ENCODE assay signal across 23 cellular contexts in genomic region chr16:88317619-88317977, GRCh38.
DNase-seq lines count a peak whose midpoint lies in the region; ATAC-seq, FAIRE-seq and TF ChIP-seq lines count a peak whose summit lies in the region.
"Had no signal": no experiment of that assay in that cellular context is flagged by ENCODE, and none has a peak within 500 bp of the region (broad histone marks: within the 10 kb centered on the region; RNA-seq: fewer than 3 reads in every experiment).

No MANE protein-coding gene starts in this region.

- H3K4me3 ChIP-seq in astrocyte (ENCODE audit: insufficient read depth, low read depth, low read length): no peak overlapping the region
- H3K4me3 ChIP-seq in uterus: no peak overlapping the region
- no peak overlapping the region for H3K4me3 ChIP-seq in esophagus squamous epithelium
- no peak overlapping the region for H3K4me3 ChIP-seq in transverse colon
- H3K4me3 ChIP-seq: ascending aorta, HAP-1, smooth muscle cell had no signal

- H3K79me2 ChIP-seq in astrocyte (ENCODE audit: insufficient read depth, low read length): no peaks in the 10 kb centered on the region
- H3K79me2 ChIP-seq: parathyroid adenoma had no signal

- H3K36me3 ChIP-seq in astrocyte (ENCODE audit: insufficient read depth, low read length): no peaks in the 10 kb centered on the region
- H3K36me3 ChIP-seq in uterus: no peaks in the 10 kb centered on the region
- H3K36me3 ChIP-seq in esophagus squamous epithelium: no peaks in the 10 kb centered on the region
- H3K36me3 ChIP-seq in transverse colon: no peaks in the 10 kb centered on the region
- H3K36me3 ChIP-seq: ascending aorta, HAP-1 had no signal

- H3K9me3 ChIP-seq in astrocyte (ENCODE audit: insufficient read depth, low read depth, low read length) (peaks cover 6% of the 10 kb centered on the region), uterus (no peaks in the 10 kb centered on the region), esophagus squamous epithelium (no peaks in the 10 kb centered on the region), transverse colon (no peaks in the 10 kb centered on the region)
- H3K9me3 ChIP-seq: ascending aorta, HAP-1 had no signal

- WGBS in esophagus squamous epithelium, 2 donors: 76 to 90% methylated on average over 9 of the region's 9 CpGs
- WGBS in transverse colon (ENCODE audit: low coverage in 1 of 2), 2 donors: 60 to 85% methylated on average over 1 to 9 of the region's 9 CpGs

- DNase-seq in GM03348 (ENCODE audit: low spot score) (peak; percentile 89), astrocyte (ENCODE audit: low read depth) (peak; percentile 64), left cardiac atrium (no peak), uterus (peak; percentile 63 to 73), esophagus squamous epithelium (lab: John Stamatoyannopoulos, UW) (no peak), transverse colon (no peak)
- DNase-seq: activated CD4-positive, alpha-beta T cell treated with anti-CD3 and anti-CD28 coated beads, Interleukin-2, amount 10 ng/mL, durations not matched to agents 7 days and 5 days; activated gamma-delta T cell treated with Interleukin-2 at 50 U/mL for 16 hours; cortex of kidney; head of caudate nucleus; NCI-H1092 treated with DMSO at 0.1 percent for 48 hours; NCI-H526; PC-3 had no signal

- TF ChIP-seq CTCF in astrocyte (IDR thresholded peaks at IDR 0.05; ENCODE audit: insufficient read depth, low read depth, low read length) (no peak), uterus (IDR thresholded peaks at IDR 0.05) (no peak), esophagus squamous epithelium (IDR thresholded peaks at IDR 0.05) (no peak), transverse colon (IDR thresholded peaks at IDR 0.05) (no peak)

- H3K4me2 ChIP-seq in astrocyte (ENCODE audit: low read length): no peak overlapping the region
- H3K4me2 ChIP-seq: KMS-11, smooth muscle cell had no signal

- TF ChIP-seq POLR2A in uterus (IDR thresholded peaks at IDR 0.05) (no peak), esophagus squamous epithelium (IDR thresholded peaks at IDR 0.05) (no peak), transverse colon (IDR thresholded peaks at IDR 0.05) (no peak)

- H3K4me1 ChIP-seq in astrocyte (ENCODE audit: insufficient read depth, low read length): peaks cover 23% of the 10 kb centered on the region
- H3K4me1 ChIP-seq in uterus: peaks cover 0 to 10% of the 10 kb centered on the region in 2 donors
- H3K4me1 ChIP-seq in esophagus squamous epithelium: peaks cover 2 to 16% (median 7%) of the 10 kb centered on the region in 3 donors
- no peaks in the 10 kb centered on the region for H3K4me1 ChIP-seq in transverse colon
- H3K4me1 ChIP-seq: ascending aorta, HAP-1, parathyroid adenoma had no signal

- H3K4me1 Mint-ChIP-seq in astrocyte (ENCODE audit: low read depth, unreplicated experiment): peaks cover 6% of the 10 kb centered on the region
- H3K4me1 Mint-ChIP-seq: activated CD4-positive, alpha-beta T cell treated with anti-CD3 and anti-CD28 coated beads, Interleukin-2, amount 10 ng/mL, durations not matched to agents 7 days and 5 days; CD14-positive monocyte had no signal

- peaks cover 4% of the 10 kb centered on the region for H3K36me3 Mint-ChIP-seq in astrocyte (ENCODE audit: low read depth, unreplicated experiment)
- H3K36me3 Mint-ChIP-seq: CD14-positive monocyte had no signal

- intact Hi-C loops in left cardiac atrium (cut with DNase I) (no loop called here), uterus (cut with DNase I; ENCODE audit: low total_unique reads) (no loop called here), esophagus squamous epithelium (cut with DNase I) (no loop called here), transverse colon (cut with DNase I; ENCODE audit: low total_unique reads) (no loop called here)

- H3K9me3 Mint-ChIP-seq in astrocyte (ENCODE audit: unreplicated experiment): peaks cover 5% of the 10 kb centered on the region

- H3K27me3 ChIP-seq in astrocyte (ENCODE audit: insufficient read depth, low read length) (no peaks in the 10 kb centered on the region), uterus (no peaks in the 10 kb centered on the region), esophagus squamous epithelium (peaks cover 0 to 44% (median 0%) of the 10 kb centered on the region in 4 donors), transverse colon (peaks cover 9% of the 10 kb centered on the region)
- H3K27me3 ChIP-seq: ascending aorta had no signal

- peak overlapping the region; percentile 2 for H2AFZ ChIP-seq in astrocyte (ENCODE audit: low read depth, low read length)
- H2AFZ ChIP-seq: parathyroid adenoma had no signal

- peak overlapping the region; percentile 34 for H3K27ac Mint-ChIP-seq in astrocyte (ENCODE audit: unreplicated experiment)
- H3K27ac Mint-ChIP-seq: activated CD4-positive, alpha-beta T cell treated with anti-CD3 and anti-CD28 coated beads, Interleukin-2, amount 10 ng/mL, durations not matched to agents 7 days and 5 days; CD14-positive monocyte had no signal

- FAIRE-seq in astrocyte (lab: Jason Lieb, UNC): no peak
- FAIRE-seq: endothelial cell of umbilical vein, GM18507, kidney had no signal

- peaks cover 6% of the 10 kb centered on the region for H3K27me3 Mint-ChIP-seq in astrocyte (ENCODE audit: low read depth, unreplicated experiment)

- peak; percentile 17 to 41 for ATAC-seq in left cardiac atrium
- ATAC-seq in GM19395 (IDR thresholded peaks at IDR 0.05; ENCODE audit: unreplicated experiment): no peak
- ATAC-seq: PC-3 had no signal

- H3K4me3 Mint-ChIP-seq in astrocyte (ENCODE audit: unreplicated experiment): no peak overlapping the region
- H3K4me3 Mint-ChIP-seq: activated CD4-positive, alpha-beta T cell treated with anti-CD3 and anti-CD28 coated beads, Interleukin-2, amount 10 ng/mL, durations not matched to agents 7 days and 5 days; CD14-positive monocyte had no signal

- no peak overlapping the region for H3K27ac ChIP-seq in astrocyte (ENCODE audit: low read depth, low read length)
- peak overlapping the region; percentile 65 to 78 for H3K27ac ChIP-seq in uterus
- no peak overlapping the region for H3K27ac ChIP-seq in esophagus squamous epithelium
- H3K27ac ChIP-seq in transverse colon: no peak overlapping the region
- H3K27ac ChIP-seq: ascending aorta, KMS-11, parathyroid adenoma had no signal

- H4K20me1 ChIP-seq in astrocyte (ENCODE audit: insufficient read depth, low read length): no peaks in the 10 kb centered on the region

- no peak for TF ChIP-seq EP300 in transverse colon (IDR thresholded peaks at IDR 0.05; ENCODE audit: low read depth)

- peak overlapping the region; percentile 3 for H3K9ac ChIP-seq in astrocyte (ENCODE audit: low read length)
- H3K9ac ChIP-seq: KMS-11, parathyroid adenoma had no signal

- in situ Hi-C loops in transverse colon (cut with MboI; ENCODE audit: low pct_ligation_motif_present in 1 of 4, low pct_unique_long_range_greater_than_20kb in 1 of 4, low sequenced_read_pairs in 3 of 4): no loop called here

Comparison
In these comparisons a context has a peak if more than half of its experiments do, and no peak if none do; other contexts are left out.
1. DNase-seq: peak in GM03348 (single experiment), astrocyte (single experiment) and uterus (2 of 2); none in left cardiac atrium (single experiment), esophagus squamous epithelium (single experiment) and transverse colon (single experiment).
2. H3K27ac ChIP-seq: peak in uterus (2 of 2); none in astrocyte (single experiment), esophagus squamous epithelium (0 of 4) and transverse colon (0 of 4).